In the genomic region with DNA sequence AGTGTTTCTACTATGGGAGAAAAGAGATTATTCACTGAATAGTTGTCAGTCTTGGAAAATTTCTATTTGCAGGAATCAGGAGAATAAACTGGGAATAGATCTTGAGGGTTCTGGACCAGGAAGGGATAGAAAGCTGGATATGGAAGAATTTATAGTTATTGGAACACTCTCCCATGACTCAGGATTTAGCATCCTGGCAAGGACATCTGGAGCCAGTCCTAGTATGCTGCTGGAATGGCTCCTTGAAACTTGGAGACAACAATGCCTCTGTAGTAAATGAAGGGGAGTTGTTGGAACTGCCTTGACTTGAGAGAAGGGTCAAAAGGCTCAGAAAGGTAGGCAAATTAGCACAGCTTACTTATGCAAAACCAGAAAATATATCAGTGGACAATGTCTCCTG, we compare ENCODE assay signal across 1 cellular context.
TF ChIP-seq lines count a peak whose summit lies in the region.

No MANE protein-coding gene starts in this region.

TF ChIP-seq in HepG2, 621 proteins besides CTCF, POLR2A, EP300 and RAD21 (continued from another document):
- TF ChIP-seq, protein P1, sequence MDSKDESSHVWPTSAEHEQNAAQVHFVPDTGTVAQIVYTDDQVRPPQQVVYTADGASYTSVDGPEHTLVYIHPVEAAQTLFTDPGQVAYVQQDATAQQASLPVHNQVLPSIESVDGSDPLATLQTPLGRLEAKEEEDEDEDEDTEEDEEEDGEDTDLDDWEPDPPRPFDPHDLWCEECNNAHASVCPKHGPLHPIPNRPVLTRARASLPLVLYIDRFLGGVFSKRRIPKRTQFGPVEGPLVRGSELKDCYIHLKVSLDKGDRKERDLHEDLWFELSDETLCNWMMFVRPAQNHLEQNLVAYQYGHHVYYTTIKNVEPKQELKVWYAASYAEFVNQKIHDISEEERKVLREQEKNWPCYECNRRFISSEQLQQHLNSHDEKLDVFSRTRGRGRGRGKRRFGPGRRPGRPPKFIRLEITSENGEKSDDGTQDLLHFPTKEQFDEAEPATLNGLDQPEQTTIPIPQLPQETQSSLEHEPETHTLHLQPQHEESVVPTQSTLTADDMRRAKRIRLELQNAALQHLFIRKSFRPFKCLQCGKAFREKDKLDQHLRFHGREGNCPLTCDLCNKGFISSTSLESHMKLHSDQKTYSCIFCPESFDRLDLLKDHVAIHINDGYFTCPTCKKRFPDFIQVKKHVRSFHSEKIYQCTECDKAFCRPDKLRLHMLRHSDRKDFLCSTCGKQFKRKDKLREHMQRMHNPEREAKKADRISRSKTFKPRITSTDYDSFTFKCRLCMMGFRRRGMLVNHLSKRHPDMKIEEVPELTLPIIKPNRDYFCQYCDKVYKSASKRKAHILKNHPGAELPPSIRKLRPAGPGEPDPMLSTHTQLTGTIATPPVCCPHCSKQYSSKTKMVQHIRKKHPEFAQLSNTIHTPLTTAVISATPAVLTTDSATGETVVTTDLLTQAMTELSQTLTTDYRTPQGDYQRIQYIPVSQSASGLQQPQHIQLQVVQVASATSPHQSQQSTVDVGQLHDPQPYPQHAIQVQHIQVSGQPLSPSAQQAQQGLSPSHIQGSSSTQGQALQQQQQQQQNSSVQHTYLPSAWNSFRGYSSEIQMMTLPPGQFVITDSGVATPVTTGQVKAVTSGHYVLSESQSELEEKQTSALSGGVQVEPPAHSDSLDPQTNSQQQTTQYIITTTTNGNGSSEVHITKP (CRISPR knock-in tag; IDR thresholded peaks at IDR 0.05; ENCODE audit: low read depth) = no peak
- no peak for TF ChIP-seq TAF15 (IDR thresholded peaks at IDR 0.05; ENCODE audit: low read depth, low read length, poor library complexity, severe bottlenecking)
- TF ChIP-seq KLF6 (CRISPR knock-in tag; IDR thresholded peaks at IDR 0.05) = no peak
- TF ChIP-seq MAFF (IDR thresholded peaks at IDR 0.05; ENCODE audit: low read depth, low read length) = no peak
- no peak for TF ChIP-seq NAIF1 (CRISPR knock-in tag; IDR thresholded peaks at IDR 0.05; ENCODE audit: borderline replicate concordance)
- TF ChIP-seq, protein P2, sequence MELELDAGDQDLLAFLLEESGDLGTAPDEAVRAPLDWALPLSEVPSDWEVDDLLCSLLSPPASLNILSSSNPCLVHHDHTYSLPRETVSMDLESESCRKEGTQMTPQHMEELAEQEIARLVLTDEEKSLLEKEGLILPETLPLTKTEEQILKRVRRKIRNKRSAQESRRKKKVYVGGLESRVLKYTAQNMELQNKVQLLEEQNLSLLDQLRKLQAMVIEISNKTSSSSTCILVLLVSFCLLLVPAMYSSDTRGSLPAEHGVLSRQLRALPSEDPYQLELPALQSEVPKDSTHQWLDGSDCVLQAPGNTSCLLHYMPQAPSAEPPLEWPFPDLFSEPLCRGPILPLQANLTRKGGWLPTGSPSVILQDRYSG (CRISPR knock-in tag; IDR thresholded peaks at IDR 0.05) = no peak
